1 cellular context compared by ENCODE assay signal in the genomic region with DNA sequence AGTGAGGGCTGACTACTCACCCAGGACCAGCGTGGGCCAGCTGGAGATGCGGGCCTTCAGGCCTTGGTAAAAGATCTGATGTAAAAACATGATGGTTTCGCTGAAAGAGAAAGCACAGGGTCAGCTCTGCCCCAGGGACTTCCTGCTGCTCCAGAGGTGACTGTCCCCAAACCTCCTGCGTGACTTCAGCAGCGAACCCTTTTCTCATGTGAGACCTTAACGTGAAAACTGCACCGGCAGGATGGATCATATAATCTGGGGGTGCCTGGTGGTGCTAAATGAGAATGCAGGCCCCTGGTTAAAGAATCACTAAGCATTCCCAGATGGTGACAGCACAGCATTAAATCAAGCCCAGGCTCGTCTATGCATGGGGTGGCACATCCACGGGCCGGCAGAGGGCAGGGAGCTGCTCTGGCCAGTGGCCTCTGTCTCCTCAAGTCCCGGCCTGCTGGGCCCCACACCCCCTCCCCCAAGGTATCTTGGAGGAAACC.
TF ChIP-seq lines count a peak whose summit lies in the region.

No MANE protein-coding gene starts in this region.

TF ChIP-seq in SK-N-SH, 30 proteins besides CTCF, POLR2A, EP300 and RAD21:
- no peak for TF ChIP-seq GABPA (IDR thresholded peaks at IDR 0.05; ENCODE audit: low read depth)
- TF ChIP-seq TEAD4 (IDR thresholded peaks at IDR 0.05; ENCODE audit: borderline replicate concordance, insufficient read depth): no peak
- TF ChIP-seq, protein P1, sequence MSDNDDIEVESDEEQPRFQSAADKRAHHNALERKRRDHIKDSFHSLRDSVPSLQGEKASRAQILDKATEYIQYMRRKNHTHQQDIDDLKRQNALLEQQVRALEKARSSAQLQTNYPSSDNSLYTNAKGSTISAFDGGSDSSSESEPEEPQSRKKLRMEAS (IDR thresholded peaks at IDR 0.05; ENCODE audit: low read depth): no peak
- no peak for TF ChIP-seq POLR2AphosphoS5 (IDR thresholded peaks at IDR 0.05; ENCODE audit: low read depth, low read length)
- TF ChIP-seq, protein P2, sequence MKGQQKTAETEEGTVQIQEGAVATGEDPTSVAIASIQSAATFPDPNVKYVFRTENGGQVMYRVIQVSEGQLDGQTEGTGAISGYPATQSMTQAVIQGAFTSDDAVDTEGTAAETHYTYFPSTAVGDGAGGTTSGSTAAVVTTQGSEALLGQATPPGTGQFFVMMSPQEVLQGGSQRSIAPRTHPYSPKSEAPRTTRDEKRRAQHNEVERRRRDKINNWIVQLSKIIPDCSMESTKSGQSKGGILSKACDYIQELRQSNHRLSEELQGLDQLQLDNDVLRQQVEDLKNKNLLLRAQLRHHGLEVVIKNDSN (IDR thresholded peaks at IDR 0.05; ENCODE audit: borderline replicate concordance, low read depth): no peak
- no peak for TF ChIP-seq CHD2 (IDR thresholded peaks at IDR 0.05; ENCODE audit: low read length, partially characterized antibody)
- no peak for TF ChIP-seq FOXM1 (IDR thresholded peaks at IDR 0.05; ENCODE audit: low read depth)
- TF ChIP-seq, protein P3, sequence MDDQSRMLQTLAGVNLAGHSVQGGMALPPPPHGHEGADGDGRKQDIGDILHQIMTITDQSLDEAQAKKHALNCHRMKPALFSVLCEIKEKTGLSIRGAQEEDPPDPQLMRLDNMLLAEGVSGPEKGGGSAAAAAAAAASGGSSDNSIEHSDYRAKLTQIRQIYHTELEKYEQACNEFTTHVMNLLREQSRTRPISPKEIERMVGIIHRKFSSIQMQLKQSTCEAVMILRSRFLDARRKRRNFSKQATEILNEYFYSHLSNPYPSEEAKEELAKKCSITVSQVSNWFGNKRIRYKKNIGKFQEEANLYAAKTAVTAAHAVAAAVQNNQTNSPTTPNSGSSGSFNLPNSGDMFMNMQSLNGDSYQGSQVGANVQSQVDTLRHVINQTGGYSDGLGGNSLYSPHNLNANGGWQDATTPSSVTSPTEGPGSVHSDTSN (IDR thresholded peaks at IDR 0.05): no peak
- no peak for TF ChIP-seq TAF1 (IDR thresholded peaks at IDR 0.05; ENCODE audit: borderline replicate concordance, low read depth, low read length)
- TF ChIP-seq, protein P4, sequence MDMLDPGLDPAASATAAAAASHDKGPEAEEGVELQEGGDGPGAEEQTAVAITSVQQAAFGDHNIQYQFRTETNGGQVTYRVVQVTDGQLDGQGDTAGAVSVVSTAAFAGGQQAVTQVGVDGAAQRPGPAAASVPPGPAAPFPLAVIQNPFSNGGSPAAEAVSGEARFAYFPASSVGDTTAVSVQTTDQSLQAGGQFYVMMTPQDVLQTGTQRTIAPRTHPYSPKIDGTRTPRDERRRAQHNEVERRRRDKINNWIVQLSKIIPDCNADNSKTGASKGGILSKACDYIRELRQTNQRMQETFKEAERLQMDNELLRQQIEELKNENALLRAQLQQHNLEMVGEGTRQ (IDR thresholded peaks at IDR 0.05; ENCODE audit: borderline replicate concordance, low read depth, low read length): no peak
- TF ChIP-seq, protein P5, sequence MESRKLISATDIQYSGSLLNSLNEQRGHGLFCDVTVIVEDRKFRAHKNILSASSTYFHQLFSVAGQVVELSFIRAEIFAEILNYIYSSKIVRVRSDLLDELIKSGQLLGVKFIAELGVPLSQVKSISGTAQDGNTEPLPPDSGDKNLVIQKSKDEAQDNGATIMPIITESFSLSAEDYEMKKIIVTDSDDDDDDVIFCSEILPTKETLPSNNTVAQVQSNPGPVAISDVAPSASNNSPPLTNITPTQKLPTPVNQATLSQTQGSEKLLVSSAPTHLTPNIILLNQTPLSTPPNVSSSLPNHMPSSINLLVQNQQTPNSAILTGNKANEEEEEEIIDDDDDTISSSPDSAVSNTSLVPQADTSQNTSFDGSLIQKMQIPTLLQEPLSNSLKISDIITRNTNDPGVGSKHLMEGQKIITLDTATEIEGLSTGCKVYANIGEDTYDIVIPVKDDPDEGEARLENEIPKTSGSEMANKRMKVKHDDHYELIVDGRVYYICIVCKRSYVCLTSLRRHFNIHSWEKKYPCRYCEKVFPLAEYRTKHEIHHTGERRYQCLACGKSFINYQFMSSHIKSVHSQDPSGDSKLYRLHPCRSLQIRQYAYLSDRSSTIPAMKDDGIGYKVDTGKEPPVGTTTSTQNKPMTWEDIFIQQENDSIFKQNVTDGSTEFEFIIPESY (IDR thresholded peaks at IDR 0.05; ENCODE audit: borderline replicate concordance, low read depth): no peak
- TF ChIP-seq JUND (IDR thresholded peaks at IDR 0.05): no peak
- TF ChIP-seq MXI1 (IDR thresholded peaks at IDR 0.05; ENCODE audit: low read depth, low read length): no peak
- TF ChIP-seq RFX5 (IDR thresholded peaks at IDR 0.05; ENCODE audit: low read length): no peak
- no peak for TF ChIP-seq NRF1 (IDR thresholded peaks at IDR 0.05; ENCODE audit: low read depth, low read length)
- TF ChIP-seq, protein P6, sequence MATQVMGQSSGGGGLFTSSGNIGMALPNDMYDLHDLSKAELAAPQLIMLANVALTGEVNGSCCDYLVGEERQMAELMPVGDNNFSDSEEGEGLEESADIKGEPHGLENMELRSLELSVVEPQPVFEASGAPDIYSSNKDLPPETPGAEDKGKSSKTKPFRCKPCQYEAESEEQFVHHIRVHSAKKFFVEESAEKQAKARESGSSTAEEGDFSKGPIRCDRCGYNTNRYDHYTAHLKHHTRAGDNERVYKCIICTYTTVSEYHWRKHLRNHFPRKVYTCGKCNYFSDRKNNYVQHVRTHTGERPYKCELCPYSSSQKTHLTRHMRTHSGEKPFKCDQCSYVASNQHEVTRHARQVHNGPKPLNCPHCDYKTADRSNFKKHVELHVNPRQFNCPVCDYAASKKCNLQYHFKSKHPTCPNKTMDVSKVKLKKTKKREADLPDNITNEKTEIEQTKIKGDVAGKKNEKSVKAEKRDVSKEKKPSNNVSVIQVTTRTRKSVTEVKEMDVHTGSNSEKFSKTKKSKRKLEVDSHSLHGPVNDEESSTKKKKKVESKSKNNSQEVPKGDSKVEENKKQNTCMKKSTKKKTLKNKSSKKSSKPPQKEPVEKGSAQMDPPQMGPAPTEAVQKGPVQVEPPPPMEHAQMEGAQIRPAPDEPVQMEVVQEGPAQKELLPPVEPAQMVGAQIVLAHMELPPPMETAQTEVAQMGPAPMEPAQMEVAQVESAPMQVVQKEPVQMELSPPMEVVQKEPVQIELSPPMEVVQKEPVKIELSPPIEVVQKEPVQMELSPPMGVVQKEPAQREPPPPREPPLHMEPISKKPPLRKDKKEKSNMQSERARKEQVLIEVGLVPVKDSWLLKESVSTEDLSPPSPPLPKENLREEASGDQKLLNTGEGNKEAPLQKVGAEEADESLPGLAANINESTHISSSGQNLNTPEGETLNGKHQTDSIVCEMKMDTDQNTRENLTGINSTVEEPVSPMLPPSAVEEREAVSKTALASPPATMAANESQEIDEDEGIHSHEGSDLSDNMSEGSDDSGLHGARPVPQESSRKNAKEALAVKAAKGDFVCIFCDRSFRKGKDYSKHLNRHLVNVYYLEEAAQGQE (IDR thresholded peaks at IDR 0.05; ENCODE audit: low read depth, low read length): no peak
- TF ChIP-seq FOXJ3 (CRISPR knock-in tag; IDR thresholded peaks at IDR 0.05): no peak
- no peak for TF ChIP-seq NFIC (IDR thresholded peaks at IDR 0.05; ENCODE audit: borderline replicate concordance)
